ENCODE assay signal across 8 cellular contexts in genomic region chr19:52961981-52962380, GRCh38. TPM values are rescaled to one million over a fixed set of nuclear protein-coding genes. Genes with fewer than 3 reads are reported as not detected.
DNase-seq lines count a peak whose midpoint lies in the region; ATAC-seq and TF ChIP-seq lines count a peak whose summit lies in the region.

No MANE protein-coding gene starts in this region.

- H3K4me3 ChIP-seq in AG09309 (ENCODE audit: control insufficient read depth, low read depth, low read length), result peak overlapping the region; percentile 86
- peak overlapping the region; percentile 98 for H3K4me3 ChIP-seq in HUES64 (ENCODE audit: low read length)
- H3K4me3 ChIP-seq in muscle layer of colon (ENCODE audit: low read depth in 1 of 2, low read length in 2 of 2), result peak overlapping the region; percentile 56 to 87

- peaks cover 17% of the 10 kb centered on the region for H3K4me1 ChIP-seq in HUES64 (ENCODE audit: insufficient read depth, low read length)
- H3K4me1 ChIP-seq in muscle layer of colon (ENCODE audit: insufficient read depth, low read length), result peaks cover 10% of the 10 kb centered on the region

- peaks cover 5% of the 10 kb centered on the region; the same call in 1 of the 2 replicates for H3K36me3 ChIP-seq in HUES64 (ENCODE audit: insufficient read depth, low read length)
- no peaks in the 10 kb centered on the region for H3K36me3 ChIP-seq in muscle layer of colon (ENCODE audit: insufficient read depth, low read length)

- H3K27me3 ChIP-seq in HUES64 (ENCODE audit: insufficient read depth, low read length), result no peaks in the 10 kb centered on the region
- H3K27me3 ChIP-seq in muscle layer of colon (ENCODE audit: control insufficient read depth in 1 of 2, insufficient read depth in 2 of 2, low read length in 2 of 2), result no peaks in the 10 kb centered on the region

- H3K27ac ChIP-seq in HUES64 (ENCODE audit: low read depth, low read length), result peak overlapping the region; percentile 68; the same call in 1 of the 2 replicates
- peak overlapping the region; percentile 81 for H3K27ac ChIP-seq in muscle layer of colon (ENCODE audit: low read depth, low read length)

- peak overlapping the region; percentile 91 for H3K9ac ChIP-seq in HUES64 (ENCODE audit: low read depth, low read length)
- H3K9ac ChIP-seq in muscle layer of colon (ENCODE audit: low read length), result peak overlapping the region; percentile 55

- DNase-seq in AG09309 (ENCODE audit: low read depth) (no peak), cerebellar cortex (ENCODE audit: low spot score) (peak; percentile 36), posterior vena cava (ENCODE audit: low spot score) (no peak), SKM-1 treated with dmso at 0.1 percent for 144 hours (lab: John Stamatoyannopoulos, UW; ENCODE audit: unreplicated experiment) (no peak)

- ATAC-seq in HG03135 (IDR thresholded peaks at IDR 0.05; ENCODE audit: unreplicated experiment) (no peak), HG02610 (IDR thresholded peaks at IDR 0.05; ENCODE audit: unreplicated experiment) (no peak)

- H3K9me3 ChIP-seq in HUES64 (ENCODE audit: insufficient read depth, low read depth, low read length), result no peaks in the 10 kb centered on the region
- no peaks in the 10 kb centered on the region for H3K9me3 ChIP-seq in muscle layer of colon (ENCODE audit: low read length)

- WGBS in HUES64, result 34% methylated on average over 5 of the region's 5 CpGs

- intact Hi-C loops in posterior vena cava (cut with DNase I), result no loop called here

- TF ChIP-seq CTCF in AG09309 (IDR thresholded peaks at IDR 0.05; ENCODE audit: control insufficient read depth, insufficient read depth, low read depth, low read length, missing control alignments), result no peak

RNA-seq across cellular contexts. Expression of gene ZNF816, which starts 0.7 kb away (rescaled TPM):
- polyA plus RNA-seq in HUES64 (2013, experiment 1 of 2), result 8.7 TPM
- 8.5 TPM for polyA plus RNA-seq in HUES64 (2013, experiment 2 of 2)
- total RNA-seq in posterior vena cava, result 1 to 10 TPM; 6.4 to 9.7 TPM

RNA-seq across cellular contexts. Expression of gene ZNF888, which starts 38.8 kb away (rescaled TPM):
- 4.9 TPM for polyA plus RNA-seq in HUES64 (2013, experiment 1 of 2)
- polyA plus RNA-seq in HUES64 (2013, experiment 2 of 2), result 5.3 TPM
- total RNA-seq in posterior vena cava, result 1 to 10 TPM; 2.6 to 3.2 TPM

RNA-seq across cellular contexts. Expression of gene ERVV-1, which starts 51.7 kb away (rescaled TPM):
- not detected for polyA plus RNA-seq in HUES64 (2013, experiment 1 of 2)
- polyA plus RNA-seq in HUES64 (2013, experiment 2 of 2), result not detected
- total RNA-seq in posterior vena cava, result not detected
